37 cellular contexts compared by ENCODE assay signal in the genomic region with DNA sequence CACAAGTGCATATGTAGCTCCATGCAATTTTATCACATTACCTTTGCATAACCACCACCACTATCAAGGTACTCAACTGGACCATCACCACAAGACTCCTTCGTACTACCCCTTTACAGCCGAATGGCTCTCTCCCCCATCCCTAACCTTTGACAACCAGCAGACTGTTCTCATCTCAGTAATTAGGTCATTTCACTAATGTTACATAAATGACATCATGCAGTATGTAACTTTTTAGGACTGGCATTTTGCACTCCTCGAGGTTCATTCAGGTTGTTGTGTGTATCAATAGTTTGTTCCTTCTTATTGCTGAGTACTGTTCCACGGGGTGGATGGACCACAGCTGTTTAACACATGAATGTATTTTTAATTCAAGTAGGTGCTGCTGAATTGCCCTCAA.
"Had no signal": no experiment of that assay in that cellular context is flagged by ENCODE, and none has a peak within 500 bp of the region (broad histone marks: within the 10 kb centered on the region; RNA-seq: fewer than 3 reads in every experiment).

No MANE protein-coding gene starts in this region.

- H3K27me3 Mint-ChIP-seq: activated naive CD8-positive, alpha-beta T cell treated with anti-CD3 and anti-CD28 coated beads for 36 hours had no signal

- H3K9me3 ChIP-seq: adrenal gland, ascending aorta, body of pancreas, breast epithelium had no signal

- H3K36me3 ChIP-seq: adrenal gland, ascending aorta, brain microvascular endothelial cell, breast epithelium, cardiac muscle cell had no signal

- H3K36me3 Mint-ChIP-seq: activated naive CD4-positive, alpha-beta T cell treated with anti-CD3 and anti-CD28 coated beads, Interleukin-2, amount 10 ng/mL, durations not matched to agents 7 days and 5 days; activated naive CD4-positive, alpha-beta T cell treated with anti-CD3 and anti-CD28 coated beads, Interleukin-2, amount 50 U/mL, for 24 hours; activated naive CD4-positive, alpha-beta T cell treated with anti-CD3 and anti-CD28 coated beads, Interleukin-2, amount 50 U/mL, for 72 hours; activated naive CD8-positive, alpha-beta T cell; activated naive CD8-positive, alpha-beta T cell treated with anti-CD3 and anti-CD28 coated beads for 36 hours; activated naive CD8-positive, alpha-beta T cell treated with anti-CD3 and anti-CD28 coated beads, Interleukin-2, amount 10 ng/mL, durations not matched to agents 7 days and 5 days; brain had no signal

- H3K4me1 ChIP-seq: adrenal gland, ascending aorta, body of pancreas, breast epithelium had no signal

- H3K4me1 Mint-ChIP-seq: activated naive CD4-positive, alpha-beta T cell treated with anti-CD3 and anti-CD28 coated beads, Interleukin-2, amount 10 ng/mL, durations not matched to agents 7 days and 5 days; activated naive CD4-positive, alpha-beta T cell treated with anti-CD3 and anti-CD28 coated beads, Interleukin-2, amount 50 U/mL, for 24 hours; activated naive CD8-positive, alpha-beta T cell treated with anti-CD3 and anti-CD28 coated beads for 36 hours; activated naive CD8-positive, alpha-beta T cell treated with anti-CD3 and anti-CD28 coated beads, Interleukin-2, amount 10 ng/mL, durations not matched to agents 7 days and 5 days; activated naive CD8-positive, alpha-beta T cell treated with anti-CD3 and anti-CD28 coated beads, Interleukin-2, amount 50 U/mL, for 24 hours; activated T-helper 17 cell treated with anti-CD3 and anti-CD28 coated beads, Interleukin-2, amount 50 U/mL, for 72 hours; central memory CD8-positive, alpha-beta T cell had no signal

- H3K27ac Mint-ChIP-seq: activated naive CD4-positive, alpha-beta T cell treated with anti-CD3 and anti-CD28 coated beads for 36 hours; activated naive CD4-positive, alpha-beta T cell treated with anti-CD3 and anti-CD28 coated beads, Interleukin-2, amount 10 ng/mL, durations not matched to agents 7 days and 5 days; activated naive CD4-positive, alpha-beta T cell treated with anti-CD3 and anti-CD28 coated beads, Interleukin-2, amount 50 U/mL, for 24 hours; activated naive CD4-positive, alpha-beta T cell treated with anti-CD3 and anti-CD28 coated beads, Interleukin-2, amount 50 U/mL, for 72 hours; activated naive CD8-positive, alpha-beta T cell; activated naive CD8-positive, alpha-beta T cell treated with anti-CD3 and anti-CD28 coated beads for 36 hours; activated naive CD8-positive, alpha-beta T cell treated with anti-CD3 and anti-CD28 coated beads, Interleukin-2, amount 10 ng/mL, durations not matched to agents 7 days and 5 days; activated naive CD8-positive, alpha-beta T cell treated with anti-CD3 and anti-CD28 coated beads, Interleukin-2, amount 50 U/mL, for 24 hours; activated T-cell treated with anti-CD3 and anti-CD28 coated beads, Interleukin-2, amount 50 U/mL, for 24 hours; activated T-cell treated with anti-CD3 and anti-CD28 coated beads, Interleukin-2, amount 50 U/mL, for 72 hours; activated T-helper 1 cell treated with anti-CD3 and anti-CD28 coated beads, Interleukin-12 subunit alpha, Interleukin-12 subunit beta, Interleukin-2, Interleukin-4 antibody, amounts not matched to agents 30 ng/mL and 10 ng/mL and 1 ng/mL, durations not matched to agents 14 hours and 24 hours and 36 hours; activated T-helper 17 cell treated with anti-CD3 and anti-CD28 coated beads, Interleukin-2, amount 50 U/mL, for 72 hours; activated T-helper 2 cell treated with anti-CD3 and anti-CD28 coated beads, Interferon-gamma antibody, Interleukin-2, Interleukin-4, amounts not matched to agents 10 μg/mL and 5 μg/mL and 100 μg/mL, durations not matched to agents 14 hours and 24 hours and 36 hours; brain had no signal

- H3K4me3 ChIP-seq: adrenal gland, ascending aorta, body of pancreas, breast epithelium, cardiac muscle cell had no signal

- DNase-seq: activated effector memory CD4-positive, alpha-beta T cell treated with anti-CD3 and anti-CD28 coated beads, Interleukin-2, amount 50 U/mL, for 16 hours; activated effector memory CD4-positive, alpha-beta T cell treated with Interleukin-2 at 50 U/mL for 16 hours; activated gamma-delta T cell; activated gamma-delta T cell treated with Interleukin-2 at 50 U/mL for 16 hours; activated naive CD4-positive, alpha-beta T cell; activated naive CD4-positive, alpha-beta T cell treated with anti-CD3 and anti-CD28 coated beads for 36 hours; activated naive CD4-positive, alpha-beta T cell treated with anti-CD3 and anti-CD28 coated beads, Interleukin-2, amount 10 ng/mL, durations not matched to agents 7 days and 5 days; activated naive CD4-positive, alpha-beta T cell treated with anti-CD3 and anti-CD28 coated beads, Interleukin-2, amount 50 U/mL, for 16 hours; activated naive CD4-positive, alpha-beta T cell treated with Interleukin-2 at 50 U/mL for 16 hours; activated naive CD8-positive, alpha-beta T cell treated with anti-CD3 and anti-CD28 coated beads for 36 hours; activated naive CD8-positive, alpha-beta T cell treated with anti-CD3 and anti-CD28 coated beads, Interleukin-2, amount 10 ng/mL, durations not matched to agents 7 days and 5 days; activated naive CD8-positive, alpha-beta T cell treated with anti-CD3 and anti-CD28 coated beads, Interleukin-2, amount 50 U/mL, for 24 hours; activated T-cell treated with anti-CD3 and anti-CD28 coated beads, Interleukin-2, amount 50 U/mL, for 24 hours; activated T-cell treated with anti-CD3 and anti-CD28 coated beads, Interleukin-2, amount 50 U/mL, for 4 hours; activated T-cell treated with anti-CD3 and anti-CD28 coated beads, Interleukin-2, amount 50 U/mL, for 48 hours; activated T-cell treated with anti-CD3 and anti-CD28 coated beads, Interleukin-2, amount 50 U/mL, for 72 hours; adrenal gland; amniotic stem cell; amygdala; aorta; body of pancreas; brain microvascular endothelial cell; central memory CD4-positive, alpha-beta T cell; cerebellar nuclear complex had no signal

- ATAC-seq: activated naive CD4-positive, alpha-beta T cell treated with anti-CD3 and anti-CD28 coated beads, Interleukin-2, amount 50 U/mL, for 72 hours; activated naive CD8-positive, alpha-beta T cell treated with anti-CD3 and anti-CD28 coated beads, Interleukin-2, amount 50 U/mL, for 24 hours; activated T-cell treated with anti-CD3 and anti-CD28 coated beads, Interleukin-2, amount 50 U/mL, for 4 hours; activated T-cell treated with anti-CD3 and anti-CD28 coated beads, Interleukin-2, amount 50 U/mL, for 72 hours; activated T-helper 17 cell treated with anti-CD3 and anti-CD28 coated beads, Interleukin-2, amount 50 U/mL, for 72 hours; body of pancreas had no signal

- FAIRE-seq: astrocyte, bronchial epithelial cell had no signal

- H3K27ac ChIP-seq: adrenal gland, ascending aorta, body of pancreas, brain microvascular endothelial cell, breast epithelium, cardiac muscle cell had no signal

- H3K9me3 Mint-ChIP-seq: activated naive CD4-positive, alpha-beta T cell treated with anti-CD3 and anti-CD28 coated beads for 36 hours; activated naive CD4-positive, alpha-beta T cell treated with anti-CD3 and anti-CD28 coated beads, Interleukin-2, amount 10 ng/mL, durations not matched to agents 7 days and 5 days; activated naive CD4-positive, alpha-beta T cell treated with anti-CD3 and anti-CD28 coated beads, Interleukin-2, amount 50 U/mL, for 24 hours; activated naive CD4-positive, alpha-beta T cell treated with anti-CD3 and anti-CD28 coated beads, Interleukin-2, amount 50 U/mL, for 72 hours; activated naive CD8-positive, alpha-beta T cell treated with anti-CD3 and anti-CD28 coated beads for 36 hours; activated naive CD8-positive, alpha-beta T cell treated with anti-CD3 and anti-CD28 coated beads, Interleukin-2, amount 10 ng/mL, durations not matched to agents 7 days and 5 days; activated naive CD8-positive, alpha-beta T cell treated with anti-CD3 and anti-CD28 coated beads, Interleukin-2, amount 50 U/mL, for 24 hours; activated T-cell treated with anti-CD3 and anti-CD28 coated beads, Interleukin-2, amount 50 U/mL, for 24 hours; activated T-cell treated with anti-CD3 and anti-CD28 coated beads, Interleukin-2, amount 50 U/mL, for 4 hours; activated T-cell treated with anti-CD3 and anti-CD28 coated beads, Interleukin-2, amount 50 U/mL, for 72 hours; activated T-helper 1 cell treated with anti-CD3 and anti-CD28 coated beads, Interleukin-12 subunit alpha, Interleukin-12 subunit beta, Interleukin-2, Interleukin-4 antibody, amounts not matched to agents 30 ng/mL and 10 ng/mL and 1 ng/mL, durations not matched to agents 14 hours and 24 hours and 36 hours; activated T-helper 17 cell treated with anti-CD3 and anti-CD28 coated beads, Interleukin-2, amount 50 U/mL, for 72 hours; activated T-helper 2 cell treated with anti-CD3 and anti-CD28 coated beads, Interferon-gamma antibody, Interleukin-2, Interleukin-4, amounts not matched to agents 10 μg/mL and 5 μg/mL and 100 μg/mL, durations not matched to agents 14 hours and 24 hours and 36 hours; brain; central memory CD8-positive, alpha-beta T cell had no signal

- H3K27me3 ChIP-seq: adrenal gland, ascending aorta, body of pancreas, brain microvascular endothelial cell, breast epithelium had no signal

- H3K4me3 Mint-ChIP-seq: activated naive CD4-positive, alpha-beta T cell treated with anti-CD3 and anti-CD28 coated beads for 36 hours; activated naive CD4-positive, alpha-beta T cell treated with anti-CD3 and anti-CD28 coated beads, Interleukin-2, amount 10 ng/mL, durations not matched to agents 7 days and 5 days; activated naive CD4-positive, alpha-beta T cell treated with anti-CD3 and anti-CD28 coated beads, Interleukin-2, amount 50 U/mL, for 24 hours; activated naive CD8-positive, alpha-beta T cell; activated naive CD8-positive, alpha-beta T cell treated with anti-CD3 and anti-CD28 coated beads for 36 hours; activated naive CD8-positive, alpha-beta T cell treated with anti-CD3 and anti-CD28 coated beads, Interleukin-2, amount 10 ng/mL, durations not matched to agents 7 days and 5 days; activated naive CD8-positive, alpha-beta T cell treated with anti-CD3 and anti-CD28 coated beads, Interleukin-2, amount 50 U/mL, for 24 hours; activated T-cell treated with anti-CD3 and anti-CD28 coated beads, Interleukin-2, amount 50 U/mL, for 24 hours; activated T-cell treated with anti-CD3 and anti-CD28 coated beads, Interleukin-2, amount 50 U/mL, for 4 hours; activated T-cell treated with anti-CD3 and anti-CD28 coated beads, Interleukin-2, amount 50 U/mL, for 72 hours; activated T-helper 1 cell treated with anti-CD3 and anti-CD28 coated beads, Interleukin-12 subunit alpha, Interleukin-12 subunit beta, Interleukin-2, Interleukin-4 antibody, amounts not matched to agents 30 ng/mL and 10 ng/mL and 1 ng/mL, durations not matched to agents 14 hours and 24 hours and 36 hours; activated T-helper 17 cell treated with anti-CD3 and anti-CD28 coated beads, Interleukin-2, amount 50 U/mL, for 72 hours; brain; central memory CD8-positive, alpha-beta T cell had no signal
